In genomic region chr10:113169111-113169510, GRCh38 we compare ENCODE assay signal across 19 cellular contexts.
A peak's percentile ranks its signal among the peaks of the same experiment; 100 is the strongest.
DNase-seq lines count a peak whose midpoint lies in the region; ATAC-seq and TF ChIP-seq lines count a peak whose summit lies in the region.
"Had no signal": no experiment of that assay in that cellular context is flagged by ENCODE, and none has a peak within 500 bp of the region (broad histone marks: within the 10 kb centered on the region; RNA-seq: fewer than 3 reads in every experiment).

No MANE protein-coding gene starts in this region.

- H3K4me3 ChIP-seq in right cardiac atrium (ENCODE audit: low read length): no peak overlapping the region
- H3K4me3 ChIP-seq: GM23248 had no signal

- H3K4me1 Mint-ChIP-seq in brain: peaks cover 17% of the 10 kb centered on the region
- H3K4me1 Mint-ChIP-seq in nephron progenitor cell: peaks cover 26% of the 10 kb centered on the region

- H3K4me1 ChIP-seq in right cardiac atrium (ENCODE audit: control insufficient read depth, insufficient read depth, low read length): no peaks in the 10 kb centered on the region

- no peak for TF ChIP-seq CTCF in brain (conservative IDR thresholded peaks at IDR 0.05)
- TF ChIP-seq CTCF in nephron progenitor cell (IDR thresholded peaks at IDR 0.05): no peak

- no peak overlapping the region for H3K27ac ChIP-seq in right cardiac atrium (ENCODE audit: low read length)
- H3K27ac ChIP-seq: C4-2B, GM23248, RWPE1 had no signal

- WGBS in right cardiac atrium: 66% methylated on average over 10 of the region's 10 CpGs

- no peak overlapping the region for H3K4me3 Mint-ChIP-seq in brain
- no peak overlapping the region for H3K4me3 Mint-ChIP-seq in nephron progenitor cell

- DNase-seq in right cardiac atrium (no peak), Right ventricle myocardium superior (no peak), nephron progenitor cell (no peak), NCI-H2081 (lab: John Stamatoyannopoulos, UW) (no peak), NCI-H510A treated with DMSO at 0.1 percent for 48 hours (lab: John Stamatoyannopoulos, UW) (no peak), EL (no peak)
- DNase-seq: 8988T, Calu3, MV-4-11, NCI-H1436, NCI-H2227 treated with DMSO at 0.1 percent for 48 hours, NCI-H526 treated with DMSO at 0.1 percent for 48 hours, OCI-M1 had no signal

- H3K27ac Mint-ChIP-seq in brain: peak overlapping the region in 3 of 5 experiments; percentile 49 to 58 (median 52)
- peak overlapping the region; percentile 73 for H3K27ac Mint-ChIP-seq in nephron progenitor cell
- H3K27ac Mint-ChIP-seq: IgD-negative memory B cell had no signal

- ATAC-seq in right cardiac atrium: peak; percentile 32 to 37
- ATAC-seq in Right ventricle myocardium superior (ENCODE audit: poor library complexity): no peak
- ATAC-seq in HG03571 (IDR thresholded peaks at IDR 0.05; ENCODE audit: unreplicated experiment): no peak

- no peaks in the 10 kb centered on the region for H3K27me3 ChIP-seq in right cardiac atrium (ENCODE audit: control insufficient read depth, insufficient read depth)

- H3K36me3 Mint-ChIP-seq in brain: peaks cover 5% of the 10 kb centered on the region
- H3K36me3 Mint-ChIP-seq in nephron progenitor cell (ENCODE audit: low read depth): peaks cover 43% of the 10 kb centered on the region
- H3K36me3 Mint-ChIP-seq: IgD-negative memory B cell had no signal

- H3K9me3 ChIP-seq in right cardiac atrium (ENCODE audit: control insufficient read depth, low read length): no peaks in the 10 kb centered on the region

- intact Hi-C loops in right cardiac atrium (cut with DNase I): no loop called here
- intact Hi-C loops in Right ventricle myocardium superior (cut with DNase I): no loop called here

- H3K27me3 Mint-ChIP-seq in brain (peaks cover 5% of the 10 kb centered on the region), nephron progenitor cell (ENCODE audit: low read depth, poor library complexity) (peaks cover 3% of the 10 kb centered on the region)

- H3K9me3 Mint-ChIP-seq in brain (no peaks in the 10 kb centered on the region), nephron progenitor cell (no peaks in the 10 kb centered on the region)

Comparison
In these comparisons a context has a peak if more than half of its experiments do, and no peak if none do; other contexts are left out.
1. ATAC-seq: peak in right cardiac atrium (2 of 2); none in Right ventricle myocardium superior (single experiment) and HG03571 (single experiment).